Comparison of ENCODE assay signal across 1 cellular context in the genomic region with DNA sequence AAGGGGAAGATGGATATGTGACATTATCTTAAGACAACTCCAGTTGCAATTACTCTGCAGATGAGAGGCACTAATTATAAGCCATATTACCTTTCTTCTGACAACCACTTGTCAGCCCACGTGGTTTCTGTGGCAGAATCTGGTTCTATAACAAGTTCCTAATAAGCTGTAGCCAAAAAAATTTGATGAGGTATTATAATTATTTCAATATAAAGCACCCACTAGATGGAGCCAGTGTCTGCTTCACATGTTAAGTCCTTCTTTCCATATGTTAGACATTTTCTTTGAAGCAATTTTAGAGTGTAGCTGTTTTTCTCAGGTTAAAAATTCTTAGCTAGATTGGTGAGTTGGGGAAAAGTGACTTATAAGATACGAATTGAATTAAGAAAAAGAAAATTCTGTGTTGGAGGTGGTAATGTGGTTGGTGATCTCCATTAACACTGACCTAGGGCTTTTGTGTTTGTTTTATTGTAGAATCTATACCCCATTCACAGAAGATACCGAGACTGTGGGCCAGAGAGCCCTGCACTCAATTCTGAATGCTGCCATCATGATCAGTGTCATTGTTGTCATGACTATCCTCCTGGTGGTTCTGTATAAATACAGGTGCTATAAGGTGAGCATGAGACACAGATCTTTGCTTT.
TF ChIP-seq lines count a peak whose summit lies in the region.

No MANE protein-coding gene starts in this region.

TF ChIP-seq in H1, 55 proteins besides CTCF, POLR2A, EP300 and RAD21 (continued from another document):
- TF ChIP-seq PHF8 (conservative IDR thresholded peaks at IDR 0.05; ENCODE audit: low read depth, low read length) (no peak), ZNF274 (IDR thresholded peaks at IDR 0.05; ENCODE audit: borderline replicate concordance, extremely low read depth, low read length) (no peak), NANOG (IDR thresholded peaks at IDR 0.05; ENCODE audit: insufficient read depth, low read depth, low read length, poor library complexity, severe bottlenecking) (no peak), FOSL1 (IDR thresholded peaks at IDR 0.05; ENCODE audit: insufficient read depth, low read depth, low read length) (no peak)
